1 cellular context compared by ENCODE assay signal in genomic region chr6:52063584-52064400, GRCh38.
A peak's percentile ranks its signal among the peaks of the same experiment; 100 is the strongest.
TF ChIP-seq lines count a peak whose summit lies in the region.

No MANE protein-coding gene starts in this region.

TF ChIP-seq in K562, 482 proteins besides CTCF, POLR2A, EP300 and RAD21 (continued from another document):
- no peak for TF ChIP-seq HBP1 (CRISPR knock-in tag; IDR thresholded peaks at IDR 0.05)
- no peak for TF ChIP-seq TEAD4 (IDR thresholded peaks at IDR 0.05; ENCODE audit: low read length)
- no peak for TF ChIP-seq TEAD4 (CRISPR knock-in tag; IDR thresholded peaks at IDR 0.05; ENCODE audit: borderline replicate concordance)
- no peak for TF ChIP-seq RREB1 (CRISPR knock-in tag; IDR thresholded peaks at IDR 0.05)
- no peak for TF ChIP-seq ATF1 (CRISPR knock-in tag; IDR thresholded peaks at IDR 0.05)
- TF ChIP-seq ATF1 (tag; IDR thresholded peaks at IDR 0.05): peak; percentile 35; the same call in 1 of the 2 replicates
- TF ChIP-seq GABPA (tag; conservative IDR thresholded peaks at IDR 0.05; ENCODE audit: low read depth): peak; percentile 79
- 0 out of 2 replicates have a peak, but pooled peaks have one; percentile 13 for TF ChIP-seq CXXC5 (CRISPR knock-in tag; IDR thresholded peaks at IDR 0.05)
- no peak for TF ChIP-seq THAP7 (CRISPR knock-in tag; IDR thresholded peaks at IDR 0.05)
- TF ChIP-seq GTF2F1 (IDR thresholded peaks at IDR 0.05; ENCODE audit: low read depth, low read length): no peak
- TF ChIP-seq ATF7 (IDR thresholded peaks at IDR 0.05): no peak
- peak; percentile 84 for TF ChIP-seq EHMT2 (IDR thresholded peaks at IDR 0.05)
- TF ChIP-seq SMAD3 (CRISPR knock-in tag; conservative IDR thresholded peaks at IDR 0.05): no peak
- TF ChIP-seq NEUROD1 (IDR thresholded peaks at IDR 0.05; ENCODE audit: borderline replicate concordance, low read depth, low read length, partially characterized antibody): no peak
- 0 out of 2 replicates have a peak, but pooled peaks have one; percentile 24 for TF ChIP-seq EGR1 (conservative IDR thresholded peaks at IDR 0.05)
- TF ChIP-seq SMARCE1 (IDR thresholded peaks at IDR 0.05): no peak
- TF ChIP-seq XRCC4 (IDR thresholded peaks at IDR 0.05; ENCODE audit: extremely low read depth, insufficient read depth, insufficient read length): no peak
- TF ChIP-seq CCAR2 (IDR thresholded peaks at IDR 0.05; ENCODE audit: low read depth, low read length): no peak
- TF ChIP-seq CEBPG (CRISPR knock-in tag; IDR thresholded peaks at IDR 0.05): peak; percentile 77
- peak; percentile 83 to 86 for TF ChIP-seq CEBPG (tag; conservative IDR thresholded peaks at IDR 0.05 in 1 of 2, IDR thresholded peaks at IDR 0.05 in 1 of 2)
- TF ChIP-seq THAP12 (CRISPR knock-in tag; IDR thresholded peaks at IDR 0.05): no peak
- TF ChIP-seq MYBL2 (IDR thresholded peaks at IDR 0.05; ENCODE audit: low read depth): no peak
- TF ChIP-seq MYBL2 (CRISPR knock-in tag; IDR thresholded peaks at IDR 0.05; ENCODE audit: borderline replicate concordance): no peak
- no peak for TF ChIP-seq NR2F6 (CRISPR knock-in tag; IDR thresholded peaks at IDR 0.05)
- TF ChIP-seq ZNF76 (CRISPR knock-in tag; IDR thresholded peaks at IDR 0.05; ENCODE audit: borderline replicate concordance): no peak
- TF ChIP-seq ZNF282 (CRISPR knock-in tag; IDR thresholded peaks at IDR 0.05): no peak
- TF ChIP-seq ZBTB43 (CRISPR knock-in tag; IDR thresholded peaks at IDR 0.05): no peak
- TF ChIP-seq RB1 (IDR thresholded peaks at IDR 0.05; ENCODE audit: low read depth): no peak
- TF ChIP-seq CEBPB (tag; IDR thresholded peaks at IDR 0.05): peak; percentile 98
- TF ChIP-seq SPI1 (IDR thresholded peaks at IDR 0.05; ENCODE audit: borderline replicate concordance, low read depth, low read length): 0 out of 2 replicates have a peak, but pooled peaks have one; percentile 3
- no peak for TF ChIP-seq ZBTB33 (CRISPR knock-in tag; IDR thresholded peaks at IDR 0.05)
- TF ChIP-seq ZNF41 (CRISPR knock-in tag; conservative IDR thresholded peaks at IDR 0.05): no peak
- no peak for TF ChIP-seq YBX1 (IDR thresholded peaks at IDR 0.05)
- no peak for TF ChIP-seq ZFX (CRISPR knock-in tag; IDR thresholded peaks at IDR 0.05)
- TF ChIP-seq ELF1 (tag; IDR thresholded peaks at IDR 0.05): peak; percentile 69
- TF ChIP-seq STAT6 (CRISPR knock-in tag; IDR thresholded peaks at IDR 0.05): no peak
- TF ChIP-seq ZNF511 (CRISPR knock-in tag; IDR thresholded peaks at IDR 0.05): no peak
- TF ChIP-seq ZNF584 (CRISPR knock-in tag; IDR thresholded peaks at IDR 0.05; ENCODE audit: low read depth): no peak
- no peak for TF ChIP-seq ZNF507 (tag; conservative IDR thresholded peaks at IDR 0.05)
